ENCODE assay signal across 1 cellular context in genomic region chr7:87993269-87993668, GRCh38.
TF ChIP-seq lines count a peak whose summit lies in the region.

No MANE protein-coding gene starts in this region.

TF ChIP-seq in HepG2, 621 proteins besides CTCF, POLR2A, EP300 and RAD21 (continued from another document):
- TF ChIP-seq ZNF142 (CRISPR knock-in tag; IDR thresholded peaks at IDR 0.05) (no peak), ZNF180 (CRISPR knock-in tag; IDR thresholded peaks at IDR 0.05; ENCODE audit: borderline replicate concordance, low read depth) (no peak), ZNF749 (CRISPR knock-in tag; IDR thresholded peaks at IDR 0.05; ENCODE audit: borderline replicate concordance) (no peak), CEBPB (IDR thresholded peaks at IDR 0.05; ENCODE audit: borderline replicate concordance, low read depth, low read length) (peak; percentile 58; the same call in 1 of the 2 replicates), LBX2 (CRISPR knock-in tag; IDR thresholded peaks at IDR 0.05; ENCODE audit: borderline replicate concordance) (no peak)
